ENCODE assay signal across 17 cellular contexts in genomic region chr5:138949223-138949574, GRCh38.
A peak's percentile ranks its signal among the peaks of the same experiment; 100 is the strongest.
DNase-seq lines count a peak whose midpoint lies in the region; ATAC-seq, FAIRE-seq and TF ChIP-seq lines count a peak whose summit lies in the region.
"Had no signal": no experiment of that assay in that cellular context is flagged by ENCODE, and none has a peak within 500 bp of the region (broad histone marks: within the 10 kb centered on the region; RNA-seq: fewer than 3 reads in every experiment).

No MANE protein-coding gene starts in this region.

- in situ Hi-C loops in GM13977 (cut with MboI; ENCODE audit: low pct_unique_long_range_greater_than_20kb, low sequenced_read_pairs, unreplicated experiment) = no loop called here

- H3K4me3 ChIP-seq in HEK293 (ENCODE audit: low read depth, low read length) (no peak overlapping the region), body of pancreas (no peak overlapping the region), kidney (ENCODE audit: low read length in 2 of 2) (no peak overlapping the region), spleen (no peak overlapping the region)
- H3K4me3 ChIP-seq: HAP-1 had no signal

- WGBS in body of pancreas, 2 donors = 63 to 80% methylated on average over 1 to 4 of the region's 4 CpGs
- 89 to 96% (median 90%) methylated on average over 3 to 4 of the region's 4 CpGs for WGBS in spleen, 5 donors

- H3K27ac ChIP-seq in HEK293 (ENCODE audit: extremely low read depth, low read depth, low read length) (no peak overlapping the region), body of pancreas (peak overlapping the region; percentile 39 to 88 (median 68)), kidney (ENCODE audit: low read depth in 2 of 2, low read length in 2 of 2) (no peak overlapping the region), spleen (no peak overlapping the region)

- no peak for TF ChIP-seq POLR2A in body of pancreas (IDR thresholded peaks at IDR 0.05)
- TF ChIP-seq POLR2A in spleen (IDR thresholded peaks at IDR 0.05) = no peak

- POLR2A ChIA-PET in HEK293 (lab: Yijun Ruan, JAX) = no interaction called here

- intact Hi-C loops in body of pancreas (cut with DNase I) = no loop called here
- intact Hi-C loops in kidney (cut with DNase I) = no loop called here
- intact Hi-C loops in spleen (cut with DNase I; ENCODE audit: low total_unique reads) = no loop called here

- DNase-seq in body of pancreas = peak in 2 of 4 donors; percentile 6 to 15
- peak; percentile 43 for DNase-seq in kidney
- DNase-seq in spleen = peak; percentile 59
- no peak for DNase-seq in GM19239 (ENCODE audit: insufficient read length, low spot score)
- DNase-seq in GM13977 (ENCODE audit: low spot score) = no peak
- no peak for DNase-seq in amygdala (lab: John Stamatoyannopoulos, UW)
- DNase-seq in NCI-H1048 (lab: John Stamatoyannopoulos, UW) = no peak
- DNase-seq: COR-L47; Kasumi-1; MM.1S; NCI-H1105; NCI-H187 treated with DMSO at 0.1 percent for 48 hours; NCI-H345; NK-92 treated with Interleukin-12 subunit alpha and Interleukin-12 subunit beta, amount 100 ng/mL, for 24 hours; SHP77 treated with DMSO at 0.1 percent for 48 hours had no signal

- no peak for ATAC-seq in body of pancreas

- H3K36me3 ChIP-seq in HEK293 (ENCODE audit: control insufficient read depth in 2 of 2, insufficient read depth in 1 of 2, low read length in 2 of 2) (peaks cover 0 to 10% of the 10 kb centered on the region in 2 experiments; a peak in 1 of 3 replicates), body of pancreas (replicated peaks in 1 of 2; ENCODE audit: insufficient read depth in 1 of 2, low read depth in 2 of 2) (no peaks in the 10 kb centered on the region), kidney (ENCODE audit: control insufficient read depth in 1 of 2, insufficient read depth in 2 of 2, low read length in 2 of 2) (peaks cover 0 to 4% of the 10 kb centered on the region in 2 donors), spleen (peaks cover 0 to 66% (median 15%) of the 10 kb centered on the region in 6 donors)
- H3K36me3 ChIP-seq: HAP-1 had no signal

- no peak for FAIRE-seq in kidney (lab: Jason Lieb, UNC)
- no peak for FAIRE-seq in GM19239 (lab: Jason Lieb, UNC)

- no peak overlapping the region for H3K9ac ChIP-seq in kidney (ENCODE audit: low read length in 2 of 2)

- peaks cover 3% of the 10 kb centered on the region; the same call in 1 of the 2 replicates for H3K4me1 ChIP-seq in HEK293 (ENCODE audit: control insufficient read depth, insufficient read depth, low read length)
- H3K4me1 ChIP-seq in body of pancreas = peaks cover 82% of the 10 kb centered on the region
- H3K4me1 ChIP-seq in kidney (ENCODE audit: control insufficient read depth in 1 of 2, insufficient read depth in 1 of 2, low read depth in 1 of 2, low read length in 2 of 2) = peaks cover 37 to 42% of the 10 kb centered on the region in 2 donors
- peaks cover 13 to 31% (median 21%) of the 10 kb centered on the region in 6 donors for H3K4me1 ChIP-seq in spleen
- H3K4me1 ChIP-seq: HAP-1 had no signal

- H3K9me3 ChIP-seq in HEK293 (ENCODE audit: control insufficient read depth, insufficient read depth, low read depth, low read length) = no peaks in the 10 kb centered on the region
- H3K9me3 ChIP-seq in body of pancreas = no peaks in the 10 kb centered on the region
- no peaks in the 10 kb centered on the region for H3K9me3 ChIP-seq in kidney (ENCODE audit: control insufficient read depth in 1 of 2, low read length in 2 of 2)
- H3K9me3 ChIP-seq in spleen = no peaks in the 10 kb centered on the region
- H3K9me3 ChIP-seq: HAP-1 had no signal

- CTCF ChIA-PET in HEK293 (lab: Yijun Ruan, JAX) = interaction anchor here (0.5 kb wide), 1 partner anchor 28 kb away, joined by 4 read pairs; no protein-coding TSS in a partner anchor

- H3K27me3 ChIP-seq in body of pancreas (no peaks in the 10 kb centered on the region), spleen (replicated peaks in 1 of 7) (no peaks in the 10 kb centered on the region)

- TF ChIP-seq CTCF in HEK293 (tag by site-specific recombination; IDR thresholded peaks at IDR 0.05) (no peak), body of pancreas (IDR thresholded peaks at IDR 0.05) (no peak), kidney (IDR thresholded peaks at IDR 0.05; ENCODE audit: borderline replicate concordance, extremely low read depth, insufficient read depth) (no peak), spleen (IDR thresholded peaks at IDR 0.05 in 8 of 11, conservative IDR thresholded peaks at IDR 0.05 in 3 of 11) (no peak), GM13977 (IDR thresholded peaks at IDR 0.05; ENCODE audit: extremely low read depth, insufficient read depth, missing control alignments) (no peak)

TF ChIP-seq in HEK293, 187 proteins besides CTCF, POLR2A, EP300 and RAD21:
- TF ChIP-seq ZIC2 (tag by site-specific recombination; IDR thresholded peaks at IDR 0.05) (0 out of 2 replicates have a peak, but pooled peaks have one; percentile 2), ZNF768 (tag by site-specific recombination; IDR thresholded peaks at IDR 0.05) (no peak)

Comparison
In these comparisons a context has a peak if more than half of its experiments do, and no peak if none do; other contexts are left out.
1. H3K27ac ChIP-seq: peak in body of pancreas (4 of 4); none in HEK293 (single experiment), kidney (0 of 2) and spleen (0 of 8).
2. DNase-seq: peak in kidney (single experiment) and spleen (single experiment); none in GM19239 (single experiment), GM13977 (single experiment), amygdala (0 of 56) and NCI-H1048 (single experiment).